1 cellular context compared by ENCODE assay signal in the genomic region with DNA sequence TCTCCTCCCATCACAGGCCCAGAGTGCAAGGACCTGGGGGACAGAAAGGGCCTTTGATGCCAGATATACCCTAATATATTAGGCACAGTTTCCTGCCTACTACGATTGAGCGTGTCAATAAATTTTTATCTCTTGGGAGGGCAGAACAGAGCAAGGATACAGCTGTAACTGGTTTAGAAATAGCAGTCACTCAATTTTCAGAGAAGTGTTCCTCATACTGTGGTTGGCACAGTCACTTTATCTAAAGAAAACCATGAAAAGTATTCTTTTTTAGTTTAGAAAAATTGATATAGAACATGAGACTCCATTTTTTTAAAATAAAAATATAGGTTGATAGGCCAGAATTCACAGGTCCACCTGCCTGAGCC.
TF ChIP-seq lines count a peak whose summit lies in the region.

No MANE protein-coding gene starts in this region.

TF ChIP-seq in GM23338, 12 proteins besides CTCF, POLR2A, EP300 and RAD21 (continued from another document):
- TF ChIP-seq, protein P1, sequence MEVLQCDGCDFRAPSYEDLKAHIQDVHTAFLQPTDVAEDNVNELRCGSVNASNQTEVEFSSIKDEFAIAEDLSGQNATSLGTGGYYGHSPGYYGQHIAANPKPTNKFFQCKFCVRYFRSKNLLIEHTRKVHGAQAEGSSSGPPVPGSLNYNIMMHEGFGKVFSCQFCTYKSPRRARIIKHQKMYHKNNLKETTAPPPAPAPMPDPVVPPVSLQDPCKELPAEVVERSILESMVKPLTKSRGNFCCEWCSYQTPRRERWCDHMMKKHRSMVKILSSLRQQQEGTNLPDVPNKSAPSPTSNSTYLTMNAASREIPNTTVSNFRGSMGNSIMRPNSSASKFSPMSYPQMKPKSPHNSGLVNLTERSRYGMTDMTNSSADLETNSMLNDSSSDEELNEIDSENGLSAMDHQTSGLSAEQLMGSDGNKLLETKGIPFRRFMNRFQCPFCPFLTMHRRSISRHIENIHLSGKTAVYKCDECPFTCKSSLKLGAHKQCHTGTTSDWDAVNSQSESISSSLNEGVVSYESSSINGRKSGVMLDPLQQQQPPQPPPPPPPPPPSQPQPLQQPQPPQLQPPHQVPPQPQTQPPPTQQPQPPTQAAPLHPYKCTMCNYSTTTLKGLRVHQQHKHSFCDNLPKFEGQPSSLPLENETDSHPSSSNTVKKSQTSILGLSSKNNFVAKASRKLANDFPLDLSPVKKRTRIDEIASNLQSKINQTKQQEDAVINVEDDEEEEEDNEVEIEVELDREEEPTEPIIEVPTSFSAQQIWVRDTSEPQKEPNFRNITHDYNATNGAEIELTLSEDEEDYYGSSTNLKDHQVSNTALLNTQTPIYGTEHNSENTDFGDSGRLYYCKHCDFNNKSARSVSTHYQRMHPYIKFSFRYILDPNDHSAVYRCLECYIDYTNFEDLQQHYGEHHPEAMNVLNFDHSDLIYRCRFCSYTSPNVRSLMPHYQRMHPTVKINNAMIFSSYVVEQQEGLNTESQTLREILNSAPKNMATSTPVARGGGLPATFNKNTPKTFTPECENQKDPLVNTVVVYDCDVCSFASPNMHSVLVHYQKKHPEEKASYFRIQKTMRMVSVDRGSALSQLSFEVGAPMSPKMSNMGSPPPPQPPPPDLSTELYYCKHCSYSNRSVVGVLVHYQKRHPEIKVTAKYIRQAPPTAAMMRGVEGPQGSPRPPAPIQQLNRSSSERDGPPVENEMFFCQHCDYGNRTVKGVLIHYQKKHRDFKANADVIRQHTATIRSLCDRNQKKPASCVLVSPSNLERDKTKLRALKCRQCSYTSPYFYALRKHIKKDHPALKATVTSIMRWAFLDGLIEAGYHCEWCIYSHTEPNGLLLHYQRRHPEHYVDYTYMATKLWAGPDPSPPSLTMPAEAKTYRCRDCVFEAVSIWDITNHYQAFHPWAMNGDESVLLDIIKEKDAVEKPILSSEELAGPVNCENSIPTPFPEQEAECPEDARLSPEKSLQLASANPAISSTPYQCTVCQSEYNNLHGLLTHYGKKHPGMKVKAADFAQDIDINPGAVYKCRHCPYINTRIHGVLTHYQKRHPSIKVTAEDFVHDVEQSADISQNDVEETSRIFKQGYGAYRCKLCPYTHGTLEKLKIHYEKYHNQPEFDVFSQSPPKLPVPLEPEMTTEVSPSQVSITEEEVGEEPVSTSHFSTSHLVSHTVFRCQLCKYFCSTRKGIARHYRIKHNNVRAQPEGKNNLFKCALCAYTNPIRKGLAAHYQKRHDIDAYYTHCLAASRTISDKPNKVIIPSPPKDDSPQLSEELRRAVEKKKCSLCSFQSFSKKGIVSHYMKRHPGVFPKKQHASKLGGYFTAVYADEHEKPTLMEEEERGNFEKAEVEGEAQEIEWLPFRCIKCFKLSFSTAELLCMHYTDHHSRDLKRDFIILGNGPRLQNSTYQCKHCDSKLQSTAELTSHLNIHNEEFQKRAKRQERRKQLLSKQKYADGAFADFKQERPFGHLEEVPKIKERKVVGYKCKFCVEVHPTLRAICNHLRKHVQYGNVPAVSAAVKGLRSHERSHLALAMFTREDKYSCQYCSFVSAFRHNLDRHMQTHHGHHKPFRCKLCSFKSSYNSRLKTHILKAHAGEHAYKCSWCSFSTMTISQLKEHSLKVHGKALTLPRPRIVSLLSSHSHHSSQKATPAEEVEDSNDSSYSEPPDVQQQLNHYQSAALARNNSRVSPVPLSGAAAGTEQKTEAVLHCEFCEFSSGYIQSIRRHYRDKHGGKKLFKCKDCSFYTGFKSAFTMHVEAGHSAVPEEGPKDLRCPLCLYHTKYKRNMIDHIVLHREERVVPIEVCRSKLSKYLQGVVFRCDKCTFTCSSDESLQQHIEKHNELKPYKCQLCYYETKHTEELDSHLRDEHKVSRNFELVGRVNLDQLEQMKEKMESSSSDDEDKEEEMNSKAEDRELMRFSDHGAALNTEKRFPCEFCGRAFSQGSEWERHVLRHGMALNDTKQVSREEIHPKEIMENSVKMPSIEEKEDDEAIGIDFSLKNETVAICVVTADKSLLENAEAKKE (CRISPR knock-in tag; IDR thresholded peaks at IDR 0.05): no peak
- no peak for TF ChIP-seq POLR2AphosphoS5 (IDR thresholded peaks at IDR 0.05; ENCODE audit: low read depth)
- no peak for TF ChIP-seq NANOG (IDR thresholded peaks at IDR 0.05; ENCODE audit: borderline replicate concordance)
- TF ChIP-seq EZH2 (IDR thresholded peaks at IDR 0.05; ENCODE audit: low read depth, unreplicated experiment): no peak
- TF ChIP-seq, protein P2, sequence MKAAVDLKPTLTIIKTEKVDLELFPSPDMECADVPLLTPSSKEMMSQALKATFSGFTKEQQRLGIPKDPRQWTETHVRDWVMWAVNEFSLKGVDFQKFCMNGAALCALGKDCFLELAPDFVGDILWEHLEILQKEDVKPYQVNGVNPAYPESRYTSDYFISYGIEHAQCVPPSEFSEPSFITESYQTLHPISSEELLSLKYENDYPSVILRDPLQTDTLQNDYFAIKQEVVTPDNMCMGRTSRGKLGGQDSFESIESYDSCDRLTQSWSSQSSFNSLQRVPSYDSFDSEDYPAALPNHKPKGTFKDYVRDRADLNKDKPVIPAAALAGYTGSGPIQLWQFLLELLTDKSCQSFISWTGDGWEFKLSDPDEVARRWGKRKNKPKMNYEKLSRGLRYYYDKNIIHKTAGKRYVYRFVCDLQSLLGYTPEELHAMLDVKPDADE (IDR thresholded peaks at IDR 0.05): no peak
TF ChIP-seq in GM23338: peak in this region for 0.
